ENCODE assay signal across 1 cellular context in the genomic region with DNA sequence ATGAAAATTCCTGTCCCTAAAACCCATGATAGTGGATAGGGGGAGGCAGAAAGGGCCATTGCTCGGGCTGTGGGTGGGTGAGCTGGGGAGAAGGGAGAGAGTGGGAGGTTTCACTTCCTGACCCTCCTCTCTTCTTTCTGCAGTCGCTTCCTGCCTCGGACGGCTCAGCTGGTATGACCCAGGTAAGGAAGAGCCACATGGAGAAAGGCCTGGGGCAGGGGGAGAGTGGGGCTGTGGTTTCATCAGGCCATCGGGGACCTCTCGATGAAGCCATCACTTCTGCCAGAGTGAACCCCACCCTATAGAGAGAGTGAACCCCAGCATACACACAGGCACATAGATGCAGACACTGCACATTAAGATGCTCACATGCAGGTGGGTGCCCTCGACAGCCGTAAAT.
A peak's percentile ranks its signal among the peaks of the same experiment; 100 is the strongest.
TF ChIP-seq lines count a peak whose summit lies in the region.

No MANE protein-coding gene starts in this region.

TF ChIP-seq in GM12878, 131 proteins besides CTCF, POLR2A, EP300 and RAD21:
- TF ChIP-seq SPI1 (IDR thresholded peaks at IDR 0.05; ENCODE audit: borderline replicate concordance, insufficient read depth, low read depth, low read length) (peak; percentile 52; the same call in 1 of the 2 replicates), EZH2 (IDR thresholded peaks at IDR 0.05; ENCODE audit: borderline replicate concordance, control insufficient read depth, low read depth, low read length) (no peak), ETV6 (conservative IDR thresholded peaks at IDR 0.05 in 1 of 2, IDR thresholded peaks at IDR 0.05 in 1 of 2; ENCODE audit: borderline replicate concordance in 1 of 2, low read depth in 1 of 2) (0 out of 4 replicates have a peak, but pooled peaks of 1 of the 2 experiments have one; percentile 38)
TF ChIP-seq in GM12878: peak in this region for 2.
